In the genomic region with DNA sequence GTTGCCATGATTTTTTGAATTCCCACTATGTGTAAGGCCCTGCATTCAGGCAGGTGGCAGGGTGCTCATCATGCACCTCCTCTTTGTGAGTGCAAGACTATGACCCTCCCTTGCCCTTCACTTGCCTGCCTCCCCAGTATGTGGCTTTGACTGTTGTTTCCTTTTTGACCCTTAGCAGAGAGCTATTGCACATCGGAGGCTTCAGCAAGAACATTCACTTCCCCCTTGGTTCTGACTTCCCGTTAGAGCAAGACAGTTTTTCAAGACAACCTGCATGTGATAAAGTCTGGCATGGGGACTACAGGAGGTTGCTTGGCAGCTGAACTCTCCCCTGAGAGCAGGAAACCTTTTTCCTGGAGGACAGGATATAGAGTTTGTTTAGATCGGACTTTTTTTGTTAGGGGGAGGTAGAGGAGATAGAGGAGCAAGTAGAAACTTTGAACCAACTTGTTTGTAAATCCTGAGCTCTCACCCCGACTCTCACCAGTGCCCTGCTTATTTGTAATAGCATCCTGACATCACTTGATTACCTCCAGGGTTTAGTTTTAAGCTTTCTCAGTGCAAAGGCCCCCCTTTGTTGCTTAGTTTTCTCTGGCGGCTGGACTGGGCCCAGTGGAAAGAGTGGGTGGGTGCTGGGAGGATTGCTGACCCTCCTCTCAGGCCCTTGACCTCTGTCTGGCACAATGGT, we compare ENCODE assay signal across 10 cellular contexts. TPM values are rescaled to one million over a fixed set of nuclear protein-coding genes. Genes with fewer than 3 reads are reported as not detected.
DNase-seq lines count a peak whose midpoint lies in the region; ATAC-seq and TF ChIP-seq lines count a peak whose summit lies in the region.
"Had no signal": no experiment of that assay in that cellular context is flagged by ENCODE, and none has a peak within 500 bp of the region (broad histone marks: within the 10 kb centered on the region; RNA-seq: fewer than 3 reads in every experiment).

No MANE protein-coding gene starts in this region.

- H2BK20ac ChIP-seq in H9 (ENCODE audit: low read depth, low read length, poor library complexity, severe bottlenecking) = no peak overlapping the region

- H3K4me3 Mint-ChIP-seq in H9 (no peak overlapping the region), T-helper 17 cell (no peak overlapping the region), immature natural killer cell (peak overlapping the region in 4 of 5 donors; percentile 40 to 68 (median 52)), mesothelial cell of epicardium (no peak overlapping the region)

- no peaks in the 10 kb centered on the region for H3K79me1 ChIP-seq in H9 (ENCODE audit: insufficient read depth, low read depth, low read length, poor library complexity, severe bottlenecking)

- H2BK15ac ChIP-seq in H9 (ENCODE audit: low read depth, low read length) = no peak overlapping the region

- H4K8ac ChIP-seq in H9 (replicated peaks; ENCODE audit: insufficient read length, low read depth, low read length) = no peak overlapping the region

- H3K18ac ChIP-seq in H9 (ENCODE audit: insufficient read length, low read depth, low read length) = no peak overlapping the region

- no peaks in the 10 kb centered on the region for H4K20me1 ChIP-seq in H9 (ENCODE audit: control insufficient read depth, insufficient read depth, insufficient read length)
- no peaks in the 10 kb centered on the region for H4K20me1 ChIP-seq in MM.1S (ENCODE audit: insufficient read depth, low read length)

- peaks cover 2 to 23% (median 14%) of the 10 kb centered on the region in 3 experiments; a peak in 6 of 7 replicates for H3K36me3 Mint-ChIP-seq in H9 (ENCODE audit: insufficient read depth in 1 of 3, low read depth in 3 of 3)
- H3K36me3 Mint-ChIP-seq in T-helper 17 cell (ENCODE audit: low read depth) = peaks cover 11% of the 10 kb centered on the region
- H3K36me3 Mint-ChIP-seq in immature natural killer cell = peaks cover 17 to 28% (median 20%) of the 10 kb centered on the region in 3 donors
- H3K36me3 Mint-ChIP-seq in mesothelial cell of epicardium = peaks cover 22% of the 10 kb centered on the region

- no peaks in the 10 kb centered on the region for H3K9me2 ChIP-seq in MM.1S (replicated peaks; ENCODE audit: insufficient read depth, low read length)

- no peak overlapping the region for H3T11ph ChIP-seq in H9 (ENCODE audit: low read length)

- H3K9ac ChIP-seq in H9 (ENCODE audit: extremely low read depth, insufficient read length, low read length) = no peak overlapping the region
- H3K9ac ChIP-seq in MM.1S (ENCODE audit: low read length) = no peak overlapping the region

- no peak overlapping the region for H3K4me3 ChIP-seq in MM.1S (ENCODE audit: low read length)

- H3F3A ChIP-seq in MM.1S (ENCODE audit: insufficient read depth, low read length) = no peaks in the 10 kb centered on the region

- H2AK5ac ChIP-seq in H9 (ENCODE audit: insufficient read length, low read length) = no peak overlapping the region

- no peak overlapping the region for H3K4ac ChIP-seq in H9 (ENCODE audit: low read depth, low read length)

- H4K91ac ChIP-seq in H9 (ENCODE audit: insufficient read length, low read depth, low read length) = no peak overlapping the region

- no peak overlapping the region for H3K23ac ChIP-seq in H9 (ENCODE audit: insufficient read length, low read depth, low read length)

- WGBS in H9 (ENCODE audit: extremely low coverage, insufficient read length, low lambda C conversion rate) = no CpG with 5 or more reads among the region's 5 CpGs

- H2BK5ac ChIP-seq in H9 (ENCODE audit: insufficient read length, low read length) = no peak overlapping the region

- H3K9me3 ChIP-seq in H9 (ENCODE audit: control insufficient read depth, low read depth, low read length) = no peaks in the 10 kb centered on the region
- H3K9me3 ChIP-seq in T-helper 17 cell (ENCODE audit: control insufficient read depth, low read length, poor library complexity, severe bottlenecking) = no peaks in the 10 kb centered on the region
- no peaks in the 10 kb centered on the region for H3K9me3 ChIP-seq in MM.1S (replicated peaks; ENCODE audit: insufficient read depth, low read length)

- H2BK12ac ChIP-seq in H9 (ENCODE audit: insufficient read length, low read depth, low read length) = no peak overlapping the region

- H3K79me2 ChIP-seq in H9 (ENCODE audit: insufficient read depth, low read length) = no peaks in the 10 kb centered on the region
- H3K79me2 ChIP-seq in MM.1S (ENCODE audit: low read length) = no peaks in the 10 kb centered on the region

- H3K14ac ChIP-seq in H9 (ENCODE audit: insufficient read depth, low read length) = no peak overlapping the region

- no peak overlapping the region for H2BK120ac ChIP-seq in H9 (ENCODE audit: low read depth, low read length, poor library complexity, severe bottlenecking)

- H3K56ac ChIP-seq in H9 (ENCODE audit: insufficient read length, low read depth, low read length) = no peak overlapping the region

- H3K27me3 ChIP-seq in H9 (ENCODE audit: insufficient read depth, low read length) (no peaks in the 10 kb centered on the region), MM.1S (replicated peaks; ENCODE audit: insufficient read depth, low read length) (no peaks in the 10 kb centered on the region)

- no peak overlapping the region for H3K4me2 ChIP-seq in H9 (ENCODE audit: insufficient read depth, insufficient read length, low read length)
- no peak overlapping the region for H3K4me2 ChIP-seq in MM.1S (ENCODE audit: low read depth, low read length)

- H3K27me3 Mint-ChIP-seq in H9 (ENCODE audit: low read depth) (no peaks in the 10 kb centered on the region), T-helper 17 cell (no peaks in the 10 kb centered on the region), immature natural killer cell (ENCODE audit: low read depth in 3 of 3) (peaks cover 1 to 4% (median 2%) of the 10 kb centered on the region in 3 donors), mesothelial cell of epicardium (ENCODE audit: low read depth) (no peaks in the 10 kb centered on the region)

- peak; percentile 100 for DNase-seq in AML-193 (lab: John Stamatoyannopoulos, UW)
- no peak for DNase-seq in H9
- DNase-seq in T-helper 17 cell = no peak
- DNase-seq in immature natural killer cell = peak in 2 of 3 donors; percentile 3 to 6
- no peak for DNase-seq in mesothelial cell of epicardium (ENCODE audit: low spot score in 2 of 2, unreplicated experiment in 2 of 2)
- no peak for DNase-seq in MM.1S
- no peak for DNase-seq in omental fat pad (ENCODE audit: low spot score)
- DNase-seq: NCI-H1092 treated with DMSO at 0.1 percent for 48 hours; stimulated activated CD4-positive, alpha-beta T cell treated with anti-CD3 and anti-CD28 coated beads, Interleukin-4, amount 100 ng/mL, for 4 hours had no signal

- ATAC-seq in T-helper 17 cell (no peak), HG03442 (IDR thresholded peaks at IDR 0.05; ENCODE audit: unreplicated experiment) (no peak), omental fat pad (ENCODE audit: low FRiP score) (no peak)

- H3K27ac Mint-ChIP-seq in H9 (peak overlapping the region in 2 of 3 experiments; percentile 40 to 76; a peak in 1 of 7 replicates), T-helper 17 cell (peak overlapping the region; percentile 6), immature natural killer cell (peak overlapping the region; percentile 79 to 92 (median 90)), mesothelial cell of epicardium (no peak overlapping the region)

- H3K27ac ChIP-seq in H9 (ENCODE audit: insufficient read length, low read depth, low read length) = no peak overlapping the region
- no peak overlapping the region for H3K27ac ChIP-seq in MM.1S (ENCODE audit: low read length)

- no peak overlapping the region for H4K5ac ChIP-seq in H9 (ENCODE audit: insufficient read length, low read depth, low read length)

- no peaks in the 10 kb centered on the region for H3K4me1 ChIP-seq in H9 (ENCODE audit: insufficient read depth, low read length)
- no peaks in the 10 kb centered on the region for H3K4me1 ChIP-seq in MM.1S (ENCODE audit: low read length)

- H3K4me1 Mint-ChIP-seq in H9 = no peaks in the 10 kb centered on the region
- peaks cover 16% of the 10 kb centered on the region for H3K4me1 Mint-ChIP-seq in T-helper 17 cell
- H3K4me1 Mint-ChIP-seq in immature natural killer cell = peaks cover 22 to 27% of the 10 kb centered on the region in 2 donors
- no peaks in the 10 kb centered on the region for H3K4me1 Mint-ChIP-seq in mesothelial cell of epicardium

- TF ChIP-seq CTCF in H9 (conservative IDR thresholded peaks at IDR 0.05) (no peak), mesothelial cell of epicardium (IDR thresholded peaks at IDR 0.05; ENCODE audit: unreplicated experiment) (no peak), MM.1S (IDR thresholded peaks at IDR 0.05; ENCODE audit: low read length) (no peak), omental fat pad (IDR thresholded peaks at IDR 0.05) (no peak)

- no peaks in the 10 kb centered on the region; the same call in 1 of the 2 replicates for H3K36me3 ChIP-seq in MM.1S (replicated peaks; ENCODE audit: insufficient read depth, low read length)

- H3K9me3 Mint-ChIP-seq in H9 = no peaks in the 10 kb centered on the region
- H3K9me3 Mint-ChIP-seq in immature natural killer cell = no peaks in the 10 kb centered on the region
- no peaks in the 10 kb centered on the region for H3K9me3 Mint-ChIP-seq in mesothelial cell of epicardium

- H2AFZ ChIP-seq in H9 (ENCODE audit: low read length) (no peak overlapping the region), MM.1S (ENCODE audit: low read length) (no peak overlapping the region)

- H3K23me2 ChIP-seq in H9 (ENCODE audit: insufficient read length, low read depth, low read length, poor library complexity, severe bottlenecking) = no peaks in the 10 kb centered on the region

RNA-seq across cellular contexts. Expression of gene LIMD2, which starts 34.3 kb away (rescaled TPM):
- total RNA-seq in H9 (2021) (93.5 and 94.4 TPM in 2 replicates), T-helper 17 cell (100 to 1,000 TPM; 451 to 473 TPM), mesothelial cell of epicardium (76.5 to 79.3 TPM (median 77.0 TPM) in 3 replicates), omental fat pad (10 to 100 TPM in 2 of 4 donors, 1 to 10 TPM in 2; 4.4 to 44.9 (median 16.5) TPM)
- 100 to 1,000 TPM; 273 to 573 (median 404) TPM for polyA plus RNA-seq in immature natural killer cell

RNA-seq across cellular contexts. Expression of gene MAP3K3, which starts 43.5 kb away (rescaled TPM):
- total RNA-seq in H9 (2021) = 21.1 and 24.3 TPM in 2 replicates
- total RNA-seq in T-helper 17 cell = 10 to 100 TPM; 74.1 to 85.0 TPM
- 10 to 100 TPM; 21.4 to 40.4 (median 31.9) TPM for polyA plus RNA-seq in immature natural killer cell
- total RNA-seq in mesothelial cell of epicardium = 23.1 to 24.0 TPM (median 23.4 TPM) in 3 replicates
- 10 to 100 TPM; 47.0 to 89.8 (median 53.7) TPM for total RNA-seq in omental fat pad

Comparison
In these comparisons a context has a peak if more than half of its experiments do, and no peak if none do; other contexts are left out.
1. DNase-seq: peak in AML-193 (2 of 2) and immature natural killer cell (2 of 3); none in H9 (single experiment), T-helper 17 cell (0 of 3), mesothelial cell of epicardium (0 of 2), MM.1S (single experiment) and omental fat pad (single experiment).
2. H3K4me3 Mint-ChIP-seq: peak in immature natural killer cell (4 of 5); none in H9 (0 of 2), T-helper 17 cell (single experiment) and mesothelial cell of epicardium (single experiment).